In the genomic region with DNA sequence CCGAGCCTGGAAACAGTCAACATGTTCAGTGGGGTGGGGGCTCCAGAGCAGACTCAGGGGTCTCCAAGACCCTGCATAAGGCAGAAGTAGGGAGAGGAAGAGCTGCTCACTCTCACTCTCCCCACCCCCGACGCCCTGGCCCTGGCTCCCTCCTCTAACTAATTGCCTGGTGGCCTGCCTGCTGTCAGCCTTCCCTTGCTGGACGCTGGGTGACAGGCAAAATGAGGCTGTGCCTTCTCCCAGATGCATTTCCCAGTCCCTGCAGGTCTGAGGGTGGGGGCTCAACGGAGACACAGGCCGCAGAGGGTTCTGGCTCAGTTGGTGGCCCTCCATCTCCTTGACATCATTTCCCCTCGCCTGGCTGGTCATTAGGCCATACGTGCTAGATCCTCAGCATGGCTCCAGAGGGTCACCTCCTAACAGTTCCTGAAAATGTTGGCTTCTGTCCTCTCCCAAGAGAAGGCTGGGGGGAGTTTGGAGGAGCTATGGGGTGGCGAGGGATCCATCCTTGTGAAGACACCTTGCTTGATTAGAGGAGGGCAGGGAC, we compare ENCODE assay signal across 9 cellular contexts. TPM values are rescaled to one million over a fixed set of nuclear protein-coding genes. Genes with fewer than 3 reads are reported as not detected.
A peak's percentile ranks its signal among the peaks of the same experiment; 100 is the strongest.
DNase-seq lines count a peak whose midpoint lies in the region; ATAC-seq and TF ChIP-seq lines count a peak whose summit lies in the region.
"Had no signal": no experiment of that assay in that cellular context is flagged by ENCODE, and none has a peak within 500 bp of the region (broad histone marks: within the 10 kb centered on the region; RNA-seq: fewer than 3 reads in every experiment).

No MANE protein-coding gene starts in this region.

- H3K27ac Mint-ChIP-seq in activated T-helper 2 cell treated with anti-CD3 and anti-CD28 coated beads, Interferon-gamma antibody, Interleukin-2, Interleukin-4, amounts not matched to agents 10 μg/mL and 5 μg/mL and 100 μg/mL, durations not matched to agents 14 hours and 24 hours and 36 hours = peak overlapping the region; percentile 97

- H3K27me3 ChIP-seq in thymus (ENCODE audit: control insufficient read depth, insufficient read depth) = no peaks in the 10 kb centered on the region
- H3K27me3 ChIP-seq in smooth muscle cell (ENCODE audit: low read depth) = peaks cover 42% of the 10 kb centered on the region

- no peaks in the 10 kb centered on the region for H3K79me2 ChIP-seq in smooth muscle cell (ENCODE audit: low read depth)

- no peaks in the 10 kb centered on the region for H3K9me3 Mint-ChIP-seq in activated T-helper 2 cell treated with anti-CD3 and anti-CD28 coated beads, Interferon-gamma antibody, Interleukin-2, Interleukin-4, amounts not matched to agents 10 μg/mL and 5 μg/mL and 100 μg/mL, durations not matched to agents 14 hours and 24 hours and 36 hours

- peak overlapping the region; percentile 98 for H3K4me3 Mint-ChIP-seq in activated T-helper 2 cell treated with anti-CD3 and anti-CD28 coated beads, Interferon-gamma antibody, Interleukin-2, Interleukin-4, amounts not matched to agents 10 μg/mL and 5 μg/mL and 100 μg/mL, durations not matched to agents 14 hours and 24 hours and 36 hours (ENCODE audit: low read depth)

- H2AFZ ChIP-seq in smooth muscle cell (ENCODE audit: low read depth) = no peak overlapping the region

- WGBS in thymus = 11% methylated on average over 9 of the region's 9 CpGs
- 37% methylated on average over 9 of the region's 9 CpGs for WGBS in smooth muscle cell (ENCODE audit: low lambda C conversion rate)

- no peaks in the 10 kb centered on the region for H3K27me3 Mint-ChIP-seq in activated T-helper 2 cell treated with anti-CD3 and anti-CD28 coated beads, Interferon-gamma antibody, Interleukin-2, Interleukin-4, amounts not matched to agents 10 μg/mL and 5 μg/mL and 100 μg/mL, durations not matched to agents 14 hours and 24 hours and 36 hours (ENCODE audit: low read depth)

- no peaks in the 10 kb centered on the region for H3K9me3 ChIP-seq in thymus (ENCODE audit: control insufficient read depth)
- H3K9me3 ChIP-seq in smooth muscle cell (replicated peaks; ENCODE audit: low read depth) = no peaks in the 10 kb centered on the region

- H3K4me1 ChIP-seq in thymus (ENCODE audit: control insufficient read depth, insufficient read depth, low read length) (peaks cover 53% of the 10 kb centered on the region), smooth muscle cell (ENCODE audit: low read depth) (no peaks in the 10 kb centered on the region)

- H3K36me3 Mint-ChIP-seq in activated T-helper 2 cell treated with anti-CD3 and anti-CD28 coated beads, Interferon-gamma antibody, Interleukin-2, Interleukin-4, amounts not matched to agents 10 μg/mL and 5 μg/mL and 100 μg/mL, durations not matched to agents 14 hours and 24 hours and 36 hours (ENCODE audit: low read depth) = peaks cover 70% of the 10 kb centered on the region

- H3K27ac ChIP-seq in thymus (ENCODE audit: low read depth) = peak overlapping the region; percentile 99
- no peak overlapping the region for H3K27ac ChIP-seq in smooth muscle cell (ENCODE audit: low read depth)

- no peak overlapping the region for H3K9ac ChIP-seq in smooth muscle cell (ENCODE audit: low read depth)

- H4K20me1 ChIP-seq in smooth muscle cell (ENCODE audit: low read depth) = no peaks in the 10 kb centered on the region

- H3F3A ChIP-seq in smooth muscle cell (ENCODE audit: low read depth) = peaks cover 4% of the 10 kb centered on the region

- H3K4me3 ChIP-seq in thymus (ENCODE audit: low read length) = peak overlapping the region; percentile 100
- no peak overlapping the region for H3K4me3 ChIP-seq in smooth muscle cell

- H3K36me3 ChIP-seq in thymus (ENCODE audit: control insufficient read depth, insufficient read depth) (no peaks in the 10 kb centered on the region), smooth muscle cell (ENCODE audit: low read depth) (no peaks in the 10 kb centered on the region)

- H3K4me1 Mint-ChIP-seq in activated T-helper 2 cell treated with anti-CD3 and anti-CD28 coated beads, Interferon-gamma antibody, Interleukin-2, Interleukin-4, amounts not matched to agents 10 μg/mL and 5 μg/mL and 100 μg/mL, durations not matched to agents 14 hours and 24 hours and 36 hours (ENCODE audit: low read depth) = peaks cover 53% of the 10 kb centered on the region

- TF ChIP-seq CTCF in smooth muscle cell (IDR thresholded peaks at IDR 0.05; ENCODE audit: borderline replicate concordance, insufficient read depth, poor library complexity, severe bottlenecking) = no peak

- peak; percentile 69 for DNase-seq in activated CD8-positive, alpha-beta memory T cell treated with anti-CD3 and anti-CD28 coated beads, Interleukin-2, amount 50 U/mL, for 48 hours
- DNase-seq in activated CD8-positive, alpha-beta memory T cell treated with anti-CD3 and anti-CD28 coated beads, Interleukin-2, amount 50 U/mL, for 4 hours = no peak
- DNase-seq in activated T-helper 2 cell treated with anti-CD3 and anti-CD28 coated beads, Interferon-gamma antibody, Interleukin-2, Interleukin-4, amounts not matched to agents 10 μg/mL and 5 μg/mL and 100 μg/mL, durations not matched to agents 14 hours and 24 hours and 36 hours (ENCODE audit: low spot score) = no peak
- peak; percentile 73 for DNase-seq in islet precursor cell
- no peak for DNase-seq in smooth muscle cell (lab: John Stamatoyannopoulos, UW; ENCODE audit: unreplicated experiment)

- intact Hi-C loops in activated T-helper 2 cell treated with anti-CD3 and anti-CD28 coated beads, Interferon-gamma antibody, Interleukin-2, Interleukin-4, amounts not matched to agents 10 μg/mL and 5 μg/mL and 100 μg/mL, durations not matched to agents 14 hours and 24 hours and 36 hours (cut with micrococcal nuclease) = loop anchor here (1.0 to 2.0 kb wide), 3 partner anchors 62 to 89 kb away; a partner anchor contains a TSS

- no peak for ATAC-seq in activated CD4-positive, CD25-positive, alpha-beta regulatory T cell treated with anti-CD3 and anti-CD28 coated beads, Interleukin-2, amount 50 U/mL, for 24 hours
- no peak for ATAC-seq in HG03095 (IDR thresholded peaks at IDR 0.05; ENCODE audit: unreplicated experiment)

- H3K4me2 ChIP-seq in smooth muscle cell = no peak overlapping the region

RNA-seq across cellular contexts. Expression of a gene that starts 1.4 kb away (rescaled TPM):
- 469 and 475 TPM in 2 replicates for total RNA-seq in activated T-helper 2 cell treated with anti-CD3 and anti-CD28 coated beads, Interferon-gamma antibody, Interleukin-2, Interleukin-4, amounts not matched to agents 10 μg/mL and 5 μg/mL and 100 μg/mL, durations not matched to agents 14 hours and 24 hours and 36 hours
- 79.5 TPM for polyA plus RNA-seq in thymus
- 0.90 TPM in 1 of 2 replicates, not detected in the other for total RNA-seq in smooth muscle cell
- 0.37 and 1.3 TPM in 2 replicates for polyA plus RNA-seq in smooth muscle cell

RNA-seq across cellular contexts. Expression of a gene that starts 38.8 kb away (rescaled TPM):
- total RNA-seq in activated T-helper 2 cell treated with anti-CD3 and anti-CD28 coated beads, Interferon-gamma antibody, Interleukin-2, Interleukin-4, amounts not matched to agents 10 μg/mL and 5 μg/mL and 100 μg/mL, durations not matched to agents 14 hours and 24 hours and 36 hours = 0.37 and 0.67 TPM in 2 replicates
- polyA plus RNA-seq in thymus (0.21 TPM), smooth muscle cell (0.27 TPM in 1 of 2 replicates, not detected in the other)
- not detected in 2 replicates for total RNA-seq in smooth muscle cell
- total RNA-seq: NCI-H460 had no signal

Comparison
In these comparisons a context has a peak if more than half of its experiments do, and no peak if none do; other contexts are left out.
1. DNase-seq: peak in activated CD8-positive, alpha-beta memory T cell treated with anti-CD3 and anti-CD28 coated beads, Interleukin-2, amount 50 U/mL, for 48 hours (single experiment) and islet precursor cell (single experiment); none in activated CD8-positive, alpha-beta memory T cell treated with anti-CD3 and anti-CD28 coated beads, Interleukin-2, amount 50 U/mL, for 4 hours (single experiment), activated T-helper 2 cell treated with anti-CD3 and anti-CD28 coated beads, Interferon-gamma antibody, Interleukin-2, Interleukin-4, amounts not matched to agents 10 μg/mL and 5 μg/mL and 100 μg/mL, durations not matched to agents 14 hours and 24 hours and 36 hours (single experiment) and smooth muscle cell (single experiment).
2. RNA of a gene that starts 1.4 kb away (total RNA-seq): 469 to 475 TPM in activated T-helper 2 cell treated with anti-CD3 and anti-CD28 coated beads, Interferon-gamma antibody, Interleukin-2, Interleukin-4, amounts not matched to agents 10 μg/mL and 5 μg/mL and 100 μg/mL, durations not matched to agents 14 hours and 24 hours and 36 hours; 0.90 TPM in smooth muscle cell; every median in the first group is over 100 times any median in the second.